Comparison of ENCODE assay signal across 2 cellular contexts in the genomic region with DNA sequence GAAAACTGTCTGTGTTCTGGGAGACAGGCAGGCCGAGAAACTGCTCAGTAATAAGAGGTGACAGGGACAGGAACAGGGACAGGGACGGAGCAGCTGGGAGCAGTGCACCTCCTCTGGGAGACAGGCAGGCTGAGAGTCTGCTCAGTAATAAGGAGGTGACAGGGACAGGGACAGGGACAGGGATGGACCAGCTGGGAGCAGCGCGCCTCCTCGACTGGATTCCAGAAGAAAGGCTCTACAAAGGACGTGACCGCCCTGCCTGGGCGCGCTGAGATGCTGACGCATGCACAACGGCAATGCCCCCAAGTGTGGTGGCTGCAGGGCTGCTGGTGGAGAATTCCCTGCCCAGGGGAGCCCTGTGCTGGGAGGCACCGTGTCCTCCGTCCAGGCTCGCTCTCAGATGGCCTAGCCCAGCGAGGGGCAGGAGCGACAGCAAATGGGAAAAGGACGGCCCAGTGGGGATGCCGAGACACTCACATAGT.
TF ChIP-seq lines count a peak whose summit lies in the region.

No MANE protein-coding gene starts in this region.

TF ChIP-seq in GM23338, 12 proteins besides CTCF, POLR2A, EP300 and RAD21:
- TF ChIP-seq STAT1 (IDR thresholded peaks at IDR 0.05; ENCODE audit: unreplicated experiment) (no peak), CREB1 (CRISPR knock-in tag; IDR thresholded peaks at IDR 0.05; ENCODE audit: low read depth) (no peak), EZH2 (IDR thresholded peaks at IDR 0.05; ENCODE audit: low read depth, unreplicated experiment) (no peak), NANOG (IDR thresholded peaks at IDR 0.05; ENCODE audit: borderline replicate concordance) (no peak), POLR2AphosphoS5 (IDR thresholded peaks at IDR 0.05; ENCODE audit: low read depth) (no peak), JUNB (IDR thresholded peaks at IDR 0.05; ENCODE audit: unreplicated experiment) (no peak), ZNF114 (CRISPR knock-in tag; IDR thresholded peaks at IDR 0.05) (no peak), ZNF462 (CRISPR knock-in tag; IDR thresholded peaks at IDR 0.05) (no peak), REST (IDR thresholded peaks at IDR 0.05; ENCODE audit: unreplicated experiment) (no peak)

TF ChIP-seq in H1, 55 proteins besides CTCF, POLR2A, EP300 and RAD21:
- TF ChIP-seq POU5F1 (IDR thresholded peaks at IDR 0.05; ENCODE audit: low read depth, low read length), result no peak
- TF ChIP-seq SP1 (IDR thresholded peaks at IDR 0.05; ENCODE audit: low read depth, low read length), result no peak
- no peak for TF ChIP-seq MAX (IDR thresholded peaks at IDR 0.05)
- no peak for TF ChIP-seq ASH2L (IDR thresholded peaks at IDR 0.05; ENCODE audit: low read length)
- TF ChIP-seq GTF2F1 (IDR thresholded peaks at IDR 0.05; ENCODE audit: borderline replicate concordance, low read depth, low read length), result no peak
- TF ChIP-seq HDAC6 (IDR thresholded peaks at IDR 0.05; ENCODE audit: low read depth, low read length), result no peak
- TF ChIP-seq SIN3A (conservative IDR thresholded peaks at IDR 0.05 in 1 of 2, IDR thresholded peaks at IDR 0.05 in 1 of 2; ENCODE audit: low read depth in 1 of 2, low read length in 2 of 2), result no peak
- no peak for TF ChIP-seq CREB1 (IDR thresholded peaks at IDR 0.05)
- TF ChIP-seq HDAC2 (IDR thresholded peaks at IDR 0.05; ENCODE audit: borderline replicate concordance in 1 of 2, low read depth in 2 of 2, low read length in 2 of 2), result no peak
- no peak for TF ChIP-seq SP2 (IDR thresholded peaks at IDR 0.05; ENCODE audit: low read length)
- no peak for TF ChIP-seq SP4 (IDR thresholded peaks at IDR 0.05; ENCODE audit: low read length)
- TF ChIP-seq FOSL1 (IDR thresholded peaks at IDR 0.05; ENCODE audit: insufficient read depth, low read depth, low read length), result no peak
- no peak for TF ChIP-seq KDM5A (IDR thresholded peaks at IDR 0.05; ENCODE audit: low read length)
- no peak for TF ChIP-seq YY1 (IDR thresholded peaks at IDR 0.05; ENCODE audit: low read depth, low read length)
- no peak for TF ChIP-seq CHD1 (IDR thresholded peaks at IDR 0.05; ENCODE audit: low read depth, low read length)
- TF ChIP-seq RXRA (IDR thresholded peaks at IDR 0.05; ENCODE audit: insufficient read depth, low read depth, low read length), result no peak
- no peak for TF ChIP-seq RFX5 (IDR thresholded peaks at IDR 0.05; ENCODE audit: borderline replicate concordance, low read depth, low read length)
- TF ChIP-seq TAF7 (optimal IDR thresholded peaks at IDR 0.05; ENCODE audit: borderline replicate concordance, low read depth, low read length), result no peak
